27 cellular contexts compared by ENCODE assay signal in the genomic region with DNA sequence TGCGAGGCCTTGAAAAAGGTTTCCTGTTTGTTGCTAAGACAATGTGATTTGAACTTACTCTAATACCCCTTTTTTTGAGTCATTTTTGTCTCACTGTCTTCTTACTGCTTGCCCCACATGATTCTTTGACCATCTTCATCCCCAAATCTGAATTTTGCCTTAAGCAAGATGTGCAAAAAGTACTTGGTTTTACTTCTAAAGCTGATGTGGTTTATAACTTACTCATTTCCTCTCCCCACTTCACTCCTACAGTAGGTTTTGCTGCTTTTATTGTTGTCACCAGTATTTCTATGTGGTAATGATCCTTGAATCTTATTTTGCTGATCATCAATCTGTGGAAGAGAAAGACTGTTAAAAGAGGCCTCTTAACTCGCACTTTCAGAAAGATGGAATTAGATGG.
"Had no signal": no experiment of that assay in that cellular context is flagged by ENCODE, and none has a peak within 500 bp of the region (broad histone marks: within the 10 kb centered on the region; RNA-seq: fewer than 3 reads in every experiment).

No MANE protein-coding gene starts in this region.

- H3K9me3 ChIP-seq: ascending aorta, colonic mucosa, esophagus squamous epithelium, pancreas, prostate gland, sigmoid colon, suprapubic skin, tibial artery, upper lobe of right lung had no signal

- H3K36me3 ChIP-seq: ascending aorta, cardiac muscle cell, colonic mucosa, esophagus squamous epithelium, heart right ventricle, pancreas, prostate gland, sigmoid colon, suprapubic skin, tibial artery, upper lobe of right lung had no signal

- H3K36me3 Mint-ChIP-seq: brain; naive thymus-derived CD8-positive, alpha-beta T cell; stimulated activated memory B cell treated with anti-CD40 and anti-IgM and Interleukin-4, amounts not matched to agents 10 μg/mL and 1 μg/mL and 100 μg/mL, for 72 hours had no signal

- DNase-seq: activated CD4-positive, alpha-beta T cell treated with anti-CD3 and anti-CD28 coated beads for 48 hours; activated CD4-positive, alpha-beta T cell treated with anti-CD3 and anti-CD28 coated beads, Interleukin-2, amount 50 U/mL, for 48 hours; activated CD4-positive, CD25-positive, alpha-beta regulatory T cell; activated CD8-positive, alpha-beta memory T cell treated with anti-CD3 and anti-CD28 coated beads, Interleukin-2, amount 50 U/mL, for 48 hours; cerebellar nuclear complex; colonic mucosa; effector CD8-positive, alpha-beta T cell; esophagus squamous epithelium; foreskin melanocyte; heart right ventricle; midbrain; nucleus accumbens; pancreas; sigmoid colon; small intestine; stimulated activated CD4-positive, alpha-beta T cell treated with anti-CD3 and anti-CD28 coated beads, Interleukin-4, amount 100 ng/mL, for 24 hours; tibial artery; upper lobe of right lung had no signal

- H3K27ac ChIP-seq: ascending aorta, cardiac muscle cell, colonic mucosa, epithelial cell of prostate, esophagus squamous epithelium, heart right ventricle, pancreas, prostate gland, sigmoid colon, suprapubic skin, tibial artery, upper lobe of right lung had no signal

- H3K27ac Mint-ChIP-seq: brain; stimulated activated memory B cell treated with anti-CD40 and anti-IgM and Interleukin-4, amounts not matched to agents 10 μg/mL and 1 μg/mL and 100 μg/mL, for 72 hours had no signal

- ATAC-seq: heart right ventricle, pancreas, upper lobe of right lung had no signal

- H3K4me3 ChIP-seq: ascending aorta, cardiac muscle cell, colonic mucosa, esophagus squamous epithelium, heart right ventricle, pancreas, prostate gland, sigmoid colon, suprapubic skin, tibial artery, upper lobe of right lung had no signal

- H3K4me1 ChIP-seq: ascending aorta, colonic mucosa, esophagus squamous epithelium, heart right ventricle, pancreas, prostate gland, sigmoid colon, suprapubic skin, tibial artery, upper lobe of right lung had no signal

- H3K27me3 ChIP-seq: ascending aorta, cardiac muscle cell, colonic mucosa, esophagus squamous epithelium, pancreas, sigmoid colon, suprapubic skin, tibial artery, upper lobe of right lung had no signal

- H3K9me3 Mint-ChIP-seq: naive thymus-derived CD8-positive, alpha-beta T cell; neural crest cell had no signal

- H3K4me1 Mint-ChIP-seq: brain; neural crest cell; stimulated activated memory B cell treated with anti-CD40 and anti-IgM and Interleukin-4, amounts not matched to agents 10 μg/mL and 1 μg/mL and 100 μg/mL, for 72 hours had no signal

- H3K4me3 Mint-ChIP-seq: brain; neural crest cell; stimulated activated memory B cell treated with anti-CD40 and anti-IgM and Interleukin-4, amounts not matched to agents 10 μg/mL and 1 μg/mL and 100 μg/mL, for 72 hours had no signal
